2 cellular contexts compared by ENCODE assay signal in the genomic region with DNA sequence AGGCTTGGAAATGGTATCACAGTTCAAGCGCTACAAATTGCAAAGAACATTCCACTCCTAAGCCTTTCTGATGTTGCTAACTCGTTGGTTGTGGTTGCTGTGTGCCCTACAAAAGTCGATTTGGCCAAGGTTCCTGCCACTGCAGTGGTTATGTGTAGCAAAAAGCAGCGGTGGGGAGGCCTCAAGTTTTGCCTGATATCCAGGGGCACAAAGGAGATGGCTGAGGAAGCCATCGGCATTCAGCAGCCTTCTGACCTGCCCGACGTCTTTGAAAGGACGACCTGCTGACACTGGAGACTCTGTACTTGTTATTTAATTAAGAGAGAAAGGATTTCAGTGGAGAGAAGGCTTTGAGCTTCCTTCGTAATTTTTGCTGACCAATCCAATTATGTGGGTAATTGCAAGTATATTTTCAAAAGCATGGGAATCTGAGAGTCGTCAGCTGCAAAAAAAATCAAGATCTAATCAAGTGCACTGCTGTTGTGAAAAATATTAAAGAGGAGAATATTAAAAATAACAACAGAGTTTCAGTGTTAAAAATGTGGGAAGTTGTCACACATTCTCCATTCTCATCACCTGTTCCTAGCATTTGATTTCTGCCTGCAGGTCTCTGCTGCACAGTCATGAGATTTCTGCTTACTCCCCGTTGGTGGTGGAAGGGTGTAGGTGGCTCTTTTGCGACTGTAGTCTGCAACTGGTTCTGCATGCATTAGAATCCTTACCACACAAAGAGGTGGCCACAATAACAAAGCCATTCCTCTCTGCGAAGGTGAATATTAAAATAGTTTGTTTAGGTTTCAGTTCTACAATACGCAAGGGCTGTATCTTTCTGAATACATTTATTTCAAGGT.
A peak's percentile ranks its signal among the peaks of the same experiment; 100 is the strongest.
TF ChIP-seq lines count a peak whose summit lies in the region.

No MANE protein-coding gene starts in this region.

TF ChIP-seq in HepG2, 621 proteins besides CTCF, POLR2A, EP300 and RAD21:
- no peak for TF ChIP-seq TFAP4 (IDR thresholded peaks at IDR 0.05; ENCODE audit: borderline replicate concordance, low read depth)
- peak; percentile 74 to 76 for TF ChIP-seq MAFK (conservative IDR thresholded peaks at IDR 0.05 in 1 of 2, IDR thresholded peaks at IDR 0.05 in 1 of 2; ENCODE audit: low read length in 2 of 2)
- TF ChIP-seq ZEB1 (IDR thresholded peaks at IDR 0.05; ENCODE audit: insufficient replicate concordance, low read depth): no peak
- peak; percentile 53 for TF ChIP-seq MAFF (IDR thresholded peaks at IDR 0.05; ENCODE audit: low read depth, low read length)
TF ChIP-seq in HepG2: peak in this region for 2.

TF ChIP-seq in H1, 55 proteins besides CTCF, POLR2A, EP300 and RAD21:
- TF ChIP-seq BRCA1 (IDR thresholded peaks at IDR 0.05; ENCODE audit: low read depth, low read length) (no peak), CBX5 (IDR thresholded peaks at IDR 0.05; ENCODE audit: low read depth, low read length) (no peak), SAP30 (IDR thresholded peaks at IDR 0.05; ENCODE audit: insufficient read depth, insufficient replicate concordance, low read length) (no peak), MAFK (IDR thresholded peaks at IDR 0.05; ENCODE audit: low read depth, low read length) (no peak), NANOG (IDR thresholded peaks at IDR 0.05; ENCODE audit: insufficient read depth, low read depth, low read length, poor library complexity, severe bottlenecking) (no peak), SRF (IDR thresholded peaks at IDR 0.05; ENCODE audit: low read depth, low read length) (no peak), KDM1A (IDR thresholded peaks at IDR 0.05; ENCODE audit: borderline replicate concordance, low read length) (no peak), JUN (IDR thresholded peaks at IDR 0.05; ENCODE audit: low read depth, low read length) (no peak), POLR2AphosphoS5 (IDR thresholded peaks at IDR 0.05; ENCODE audit: low read depth, low read length) (no peak), TEAD4 (IDR thresholded peaks at IDR 0.05; ENCODE audit: low read depth, low read length) (no peak), EZH2 (IDR thresholded peaks at IDR 0.05; ENCODE audit: low read depth, low read length, severe bottlenecking) (no peak), ZNF274 (IDR thresholded peaks at IDR 0.05; ENCODE audit: borderline replicate concordance, extremely low read depth, low read length) (no peak), CHD7 (IDR thresholded peaks at IDR 0.05; ENCODE audit: insufficient replicate concordance, low read length) (no peak), TCF12 (IDR thresholded peaks at IDR 0.05; ENCODE audit: low read depth, low read length) (no peak), YY1 (IDR thresholded peaks at IDR 0.05; ENCODE audit: low read depth, low read length) (no peak), GTF2F1 (IDR thresholded peaks at IDR 0.05; ENCODE audit: borderline replicate concordance, low read depth, low read length) (no peak)
